In genomic region chr4:2763511-2763967, GRCh38 we compare ENCODE assay signal across 8 cellular contexts. TPM values are rescaled to one million over a fixed set of nuclear protein-coding genes. Genes with fewer than 3 reads are reported as not detected.
A peak's percentile ranks its signal among the peaks of the same experiment; 100 is the strongest.
DNase-seq lines count a peak whose midpoint lies in the region; TF ChIP-seq lines count a peak whose summit lies in the region.

No MANE protein-coding gene starts in this region.

- TF ChIP-seq CTCF in GM10266 (IDR thresholded peaks at IDR 0.05; ENCODE audit: control insufficient read depth, insufficient read depth, low read depth, missing control alignments) (no peak), right atrium auricular region (IDR thresholded peaks at IDR 0.05) (no peak)

- peaks cover 16% of the 10 kb centered on the region for H3K4me1 Mint-ChIP-seq in activated CD4-positive, alpha-beta memory T cell treated with anti-CD3 and anti-CD28 coated beads, Interleukin-2, amount 10 ng/mL, durations not matched to agents 7 days and 5 days

- H3K27ac ChIP-seq in right atrium auricular region, result peak overlapping the region; percentile 63 to 67
- H3K27ac ChIP-seq in skin epidermis, result peak overlapping the region in 18 of 21 experiments; percentile 34 to 91 (median 72)

- H3K27me3 Mint-ChIP-seq in activated CD4-positive, alpha-beta memory T cell treated with anti-CD3 and anti-CD28 coated beads, Interleukin-2, amount 10 ng/mL, durations not matched to agents 7 days and 5 days, result no peaks in the 10 kb centered on the region

- H3K9me3 Mint-ChIP-seq in activated CD4-positive, alpha-beta memory T cell treated with anti-CD3 and anti-CD28 coated beads, Interleukin-2, amount 10 ng/mL, durations not matched to agents 7 days and 5 days, result no peaks in the 10 kb centered on the region

- H3K4me3 Mint-ChIP-seq in activated CD4-positive, alpha-beta memory T cell treated with anti-CD3 and anti-CD28 coated beads, Interleukin-2, amount 10 ng/mL, durations not matched to agents 7 days and 5 days, result peak overlapping the region; percentile 54

- no peaks in the 10 kb centered on the region for H3K27me3 ChIP-seq in right atrium auricular region

- no peaks in the 10 kb centered on the region for H3K36me3 Mint-ChIP-seq in activated CD4-positive, alpha-beta memory T cell treated with anti-CD3 and anti-CD28 coated beads, Interleukin-2, amount 10 ng/mL, durations not matched to agents 7 days and 5 days (ENCODE audit: low read depth)

- DNase-seq in GM10266 (ENCODE audit: extremely low spot score) (peak; percentile 44), right atrium auricular region (ENCODE audit: low spot score) (no peak), C1 segment of cervical spinal cord (lab: John Stamatoyannopoulos, UW) (no peak), NCI-H1436 treated with DMSO at 0.1 percent for 48 hours (lab: John Stamatoyannopoulos, UW) (no peak), HT-29 (ENCODE audit: low spot score) (no peak)
- no peak for DNase-seq in activated CD4-positive, alpha-beta memory T cell treated with anti-CD3 and anti-CD28 coated beads, Interleukin-2, amount 10 ng/mL, durations not matched to agents 7 days and 5 days
- DNase-seq in stimulated activated naive CD4-positive, alpha-beta T cell treated with Interleukin-2 at 50 U/mL for 16 hours (lab: John Stamatoyannopoulos, UW), result no peak

- peaks cover 0 to 16% of the 10 kb centered on the region in 2 donors for H3K4me1 ChIP-seq in right atrium auricular region

- POLR2A ChIA-PET in activated CD4-positive, alpha-beta memory T cell treated with anti-CD3 and anti-CD28 coated beads, Interleukin-2, amount 10 ng/mL, durations not matched to agents 7 days and 5 days (lab: Charles Lee), result interaction anchor here (1.6 to 2.3 kb wide), 6 partner anchors 17 to 191 kb away, joined by 4 to 12 read pairs (median 8); no protein-coding TSS in a partner anchor

- no peaks in the 10 kb centered on the region for H3K9me3 ChIP-seq in right atrium auricular region

- CTCF ChIA-PET in activated CD4-positive, alpha-beta memory T cell treated with anti-CD3 and anti-CD28 coated beads, Interleukin-2, amount 10 ng/mL, durations not matched to agents 7 days and 5 days (lab: Charles Lee), result interaction anchor here (0.5 to 3.8 kb wide), 30 partner anchors 10 to 215 kb away, joined by 3 to 22 read pairs (median 4); partner anchors contain the start of genes GRK4 and NOP14

- H3K4me3 ChIP-seq in right atrium auricular region, result peak overlapping the region; percentile 42 to 48
- H3K4me3 ChIP-seq in skin epidermis, result peak overlapping the region; percentile 35 to 64 (median 43)

- H3K27ac Mint-ChIP-seq in activated CD4-positive, alpha-beta memory T cell treated with anti-CD3 and anti-CD28 coated beads, Interleukin-2, amount 10 ng/mL, durations not matched to agents 7 days and 5 days, result no peak overlapping the region

- no peaks in the 10 kb centered on the region for H3K36me3 ChIP-seq in right atrium auricular region

RNA-seq across cellular contexts. Expression of gene TNIP2, which starts 7.4 kb away (rescaled TPM):
- 10 to 100 TPM; 56.1 to 58.4 TPM for total RNA-seq in activated CD4-positive, alpha-beta memory T cell treated with anti-CD3 and anti-CD28 coated beads, Interleukin-2, amount 10 ng/mL, durations not matched to agents 7 days and 5 days
- 10 to 100 TPM; 28.0 to 45.8 TPM for total RNA-seq in right atrium auricular region
- total RNA-seq in HT-29 (2014; rRNA removed; shearing (Covaris generic)), result 99.9 and 119 TPM in 2 replicates

RNA-seq across cellular contexts. Expression of gene SH3BP2, which starts 29.3 kb away (rescaled TPM):
- 10 to 100 TPM; 77.0 to 80.3 TPM for total RNA-seq in activated CD4-positive, alpha-beta memory T cell treated with anti-CD3 and anti-CD28 coated beads, Interleukin-2, amount 10 ng/mL, durations not matched to agents 7 days and 5 days
- 10 to 100 TPM; 20.1 to 25.2 TPM for total RNA-seq in right atrium auricular region
- 122 and 166 TPM in 2 replicates for total RNA-seq in HT-29 (2014; rRNA removed; shearing (Covaris generic))
